ENCODE assay signal across 8 cellular contexts in the genomic region with DNA sequence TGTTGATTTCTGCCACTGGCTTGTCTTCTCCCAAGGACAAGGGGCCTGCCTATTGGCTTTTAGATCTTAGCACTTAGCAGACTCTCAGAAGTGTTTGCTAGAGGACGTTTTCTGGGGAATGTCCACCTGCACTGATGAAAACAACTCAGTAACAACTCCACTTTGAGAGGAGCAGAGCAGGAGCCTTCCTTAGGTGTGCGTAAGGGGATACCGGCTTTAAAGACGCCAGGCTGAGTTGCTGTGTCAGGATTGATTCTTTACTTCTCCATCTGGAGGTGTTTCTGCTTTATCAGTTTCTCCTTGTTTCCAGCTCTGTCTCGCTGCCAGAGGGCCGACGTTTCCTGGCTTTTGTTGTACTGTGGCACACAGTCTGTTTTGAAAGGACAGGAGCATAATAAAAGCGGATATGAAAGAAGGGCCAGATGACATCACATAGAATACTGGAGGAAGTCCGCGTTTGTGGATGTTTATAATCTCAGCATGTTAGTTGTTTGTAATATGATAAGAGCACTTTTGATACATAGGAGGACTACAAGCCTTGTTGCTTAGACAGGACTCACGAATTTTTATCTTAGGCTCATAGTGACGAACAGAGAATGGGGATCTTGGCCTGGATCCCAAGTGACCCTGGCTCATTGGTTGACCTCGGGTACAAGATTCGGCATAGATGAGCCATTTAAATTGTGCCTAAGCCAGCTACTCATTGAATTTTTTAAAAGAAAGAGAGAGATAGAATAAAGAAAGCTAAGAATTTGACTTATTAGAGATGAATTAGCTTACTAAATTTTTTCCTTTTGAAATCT. TPM values are rescaled to one million over a fixed set of nuclear protein-coding genes. Genes with fewer than 3 reads are reported as not detected.
A peak's percentile ranks its signal among the peaks of the same experiment; 100 is the strongest.
DNase-seq lines count a peak whose midpoint lies in the region; ATAC-seq and TF ChIP-seq lines count a peak whose summit lies in the region.

No MANE protein-coding gene starts in this region.

- no peak overlapping the region for H3K23ac ChIP-seq in neuronal stem cell (ENCODE audit: low read depth, low read length, poor library complexity)

- no CpG with 5 or more reads among the region's 14 CpGs for WGBS in neuronal stem cell (ENCODE audit: extremely low coverage in 2 of 2, insufficient read length in 2 of 2, insufficient replicate concordance in 1 of 2), 2 donors

- H3K27me3 ChIP-seq in neuronal stem cell (ENCODE audit: control insufficient read depth in 3 of 3, insufficient read depth in 3 of 3, low read depth in 1 of 3, low read length in 3 of 3): no peaks in the 10 kb centered on the region

- ATAC-seq in GM18909 (IDR thresholded peaks at IDR 0.05; ENCODE audit: poor library complexity, unreplicated experiment): peak; percentile 34
- ATAC-seq in HG03521 (IDR thresholded peaks at IDR 0.05; ENCODE audit: unreplicated experiment): peak; percentile 64

- intact Hi-C loops in posterior cingulate gyrus (cut with DNase I): no loop called here

- H2AFZ ChIP-seq in neuronal stem cell (ENCODE audit: low read length): peak overlapping the region; percentile 57

- DNase-seq in choroid plexus epithelial cell (ENCODE audit: low read depth) (peak; percentile 91), neuronal stem cell (ENCODE audit: low spot score) (no peak), posterior cingulate gyrus (no peak), amygdala (lab: John Stamatoyannopoulos, UW) (no peak), NCI-H187 treated with DMSO at 0.1 percent for 48 hours (lab: John Stamatoyannopoulos, UW) (no peak)
- no peak for DNase-seq in stimulated activated CD4-positive, alpha-beta T cell treated with anti-CD3 and anti-CD28 coated beads, Interleukin-4, amount 100 ng/mL, for 1 hour

- no peak overlapping the region for H4K8ac ChIP-seq in neuronal stem cell (ENCODE audit: low read depth, low read length)

- no peak overlapping the region for H2BK12ac ChIP-seq in neuronal stem cell (ENCODE audit: low read length)

- no peak overlapping the region for H3K14ac ChIP-seq in neuronal stem cell (ENCODE audit: low read length)

- no peak overlapping the region for H2BK120ac ChIP-seq in neuronal stem cell (ENCODE audit: low read depth, low read length)

- no peak overlapping the region for H3K9ac ChIP-seq in neuronal stem cell (ENCODE audit: low read depth, low read length, poor library complexity)

- no peak overlapping the region for H3K27ac ChIP-seq in neuronal stem cell (replicated peaks; ENCODE audit: low read length)

- no peak overlapping the region for H3K4ac ChIP-seq in neuronal stem cell (ENCODE audit: low read length)

- H3K18ac ChIP-seq in neuronal stem cell (ENCODE audit: low read length): no peak overlapping the region

- H2BK5ac ChIP-seq in neuronal stem cell (ENCODE audit: low read length): no peak overlapping the region

- H3K4me3 ChIP-seq in choroid plexus epithelial cell (ENCODE audit: low read depth, low read length) (no peak overlapping the region), neuronal stem cell (ENCODE audit: low read length in 2 of 2) (no peak overlapping the region)

- peaks cover 3% of the 10 kb centered on the region for H3K79me1 ChIP-seq in neuronal stem cell (ENCODE audit: low read depth, low read length)

- H2BK15ac ChIP-seq in neuronal stem cell (ENCODE audit: low read length): no peak overlapping the region

- H2AK5ac ChIP-seq in neuronal stem cell (ENCODE audit: low read depth, low read length): no peak overlapping the region

- H3K4me1 ChIP-seq in neuronal stem cell (ENCODE audit: control insufficient read depth in 2 of 2, insufficient read depth in 1 of 2, low read depth in 1 of 2, low read length in 2 of 2): peaks cover 32 to 41% of the 10 kb centered on the region in 2 donors

- no peak overlapping the region for H3K4me2 ChIP-seq in neuronal stem cell (ENCODE audit: insufficient read depth, low read length, poor library complexity, severe bottlenecking)

- no peak overlapping the region for H4K91ac ChIP-seq in neuronal stem cell (ENCODE audit: low read depth, low read length, poor library complexity)

- TF ChIP-seq CTCF in choroid plexus epithelial cell (conservative IDR thresholded peaks at IDR 0.05; ENCODE audit: low read depth, low read length): no peak

- peaks cover 0 to 24% of the 10 kb centered on the region in 2 donors for H3K36me3 ChIP-seq in neuronal stem cell (replicated peaks in 1 of 2; ENCODE audit: control insufficient read depth in 2 of 2, insufficient read depth in 2 of 2, low read length in 2 of 2)

- peaks cover 2 to 14% of the 10 kb centered on the region in 2 donors for H3K9me3 ChIP-seq in neuronal stem cell (replicated peaks in 1 of 2; ENCODE audit: control insufficient read depth in 2 of 2, insufficient read depth in 1 of 2, low read depth in 1 of 2, low read length in 2 of 2)

RNA-seq across cellular contexts. Expression of a gene that starts 34.6 kb away (rescaled TPM):
- 117 TPM for polyA plus RNA-seq in neuronal stem cell (2013, experiment 1 of 2)
- 118 TPM for polyA plus RNA-seq in neuronal stem cell (2013, experiment 2 of 2)

RNA-seq across cellular contexts. Expression of a gene that starts 34.7 kb away (rescaled TPM):
- 42.8 TPM for polyA plus RNA-seq in neuronal stem cell (2013, experiment 1 of 2)
- polyA plus RNA-seq in neuronal stem cell (2013, experiment 2 of 2): 45.1 TPM
